ENCODE assay signal across 27 cellular contexts in genomic region chr6:113092795-113093194, GRCh38.
"Had no signal": no experiment of that assay in that cellular context is flagged by ENCODE, and none has a peak within 500 bp of the region (broad histone marks: within the 10 kb centered on the region; RNA-seq: fewer than 3 reads in every experiment).

No MANE protein-coding gene starts in this region.

- H3K27me3 Mint-ChIP-seq: activated CD8-positive, alpha-beta T cell treated with anti-CD3 and anti-CD28 coated beads for 36 hours; activated naive CD8-positive, alpha-beta T cell treated with anti-CD3 and anti-CD28 coated beads, Interleukin-2, amount 10 ng/mL, durations not matched to agents 7 days and 5 days had no signal

- H3K9me3 ChIP-seq: adrenal gland, body of pancreas, SJSA1 had no signal

- H3K4me1 ChIP-seq: adrenal gland, body of pancreas had no signal

- H3K27ac ChIP-seq: adrenal gland, body of pancreas, SJSA1 had no signal

- H3K4me1 Mint-ChIP-seq: activated naive CD8-positive, alpha-beta T cell treated with anti-CD3 and anti-CD28 coated beads, Interleukin-2, amount 10 ng/mL, durations not matched to agents 7 days and 5 days had no signal

- ATAC-seq: activated CD4-positive, CD25-positive, alpha-beta regulatory T cell treated with anti-CD3 and anti-CD28 coated beads, Interleukin-2, amount 50 U/mL, for 24 hours; activated CD8-positive, alpha-beta T cell treated with anti-CD3 and anti-CD28 coated beads for 36 hours; activated T-cell treated with anti-CD3 and anti-CD28 coated beads, Interleukin-2, amount 50 U/mL, for 72 hours; body of pancreas; Panc1; SK-N-SH treated with all-trans-retinoic acid at 6 μM for 48 hours had no signal

- DNase-seq: activated CD4-positive, alpha-beta T cell treated with anti-CD3 and anti-CD28 coated beads for 4 hours; activated CD8-positive, alpha-beta memory T cell treated with anti-CD3 and anti-CD28 coated beads, Interleukin-2, amount 50 U/mL, for 4 hours; activated CD8-positive, alpha-beta T cell treated with anti-CD3 and anti-CD28 coated beads for 36 hours; activated naive CD4-positive, alpha-beta T cell treated with anti-CD3 and anti-CD28 coated beads, Interleukin-2, amount 50 U/mL, for 16 hours; activated naive CD8-positive, alpha-beta T cell treated with anti-CD3 and anti-CD28 coated beads, Interleukin-2, amount 10 ng/mL, durations not matched to agents 7 days and 5 days; activated T-cell treated with anti-CD3 and anti-CD28 coated beads, Interleukin-2, amount 50 U/mL, for 72 hours; adrenal gland; aorta; body of pancreas; KBM-7; NCI-H1092; NCI-H1417; NCI-H1930; NCI-H2171; NCI-H2227 treated with DMSO at 0.1 percent for 48 hours; NCI-H446 treated with DMSO at 0.1 percent for 48 hours; NCI-H526; NCI-H774; Right ventricle myocardium superior; RPMI8226; SW 1271 had no signal

- H3K27me3 ChIP-seq: adrenal gland, body of pancreas, SJSA1 had no signal

- H3K4me3 ChIP-seq: adrenal gland, body of pancreas, SJSA1 had no signal

- H3K27ac Mint-ChIP-seq: activated CD8-positive, alpha-beta T cell treated with anti-CD3 and anti-CD28 coated beads for 36 hours; activated naive CD8-positive, alpha-beta T cell treated with anti-CD3 and anti-CD28 coated beads, Interleukin-2, amount 10 ng/mL, durations not matched to agents 7 days and 5 days; activated T-cell treated with anti-CD3 and anti-CD28 coated beads, Interleukin-2, amount 50 U/mL, for 72 hours; activated T-helper 2 cell treated with anti-CD3 and anti-CD28 coated beads, Interferon-gamma antibody, Interleukin-2, Interleukin-4, amounts not matched to agents 10 μg/mL and 5 μg/mL and 100 μg/mL, durations not matched to agents 14 hours and 24 hours and 36 hours; T-helper 1 cell treated with Interleukin-12 subunit alpha and Interleukin-12 subunit beta and Interleukin-4 antibody, amounts not matched to agents 30 μg/mL and 1 μg/mL, for 36 hours had no signal

- H3K36me3 ChIP-seq: adrenal gland, SJSA1 had no signal

- H3K4me3 Mint-ChIP-seq: activated CD8-positive, alpha-beta T cell treated with anti-CD3 and anti-CD28 coated beads for 36 hours; activated naive CD8-positive, alpha-beta T cell treated with anti-CD3 and anti-CD28 coated beads, Interleukin-2, amount 10 ng/mL, durations not matched to agents 7 days and 5 days; activated T-cell treated with anti-CD3 and anti-CD28 coated beads, Interleukin-2, amount 50 U/mL, for 72 hours; T-helper 1 cell treated with Interleukin-12 subunit alpha and Interleukin-12 subunit beta and Interleukin-4 antibody, amounts not matched to agents 30 μg/mL and 1 μg/mL, for 36 hours had no signal

- H3K9me3 Mint-ChIP-seq: activated CD8-positive, alpha-beta T cell treated with anti-CD3 and anti-CD28 coated beads for 36 hours; activated naive CD8-positive, alpha-beta T cell treated with anti-CD3 and anti-CD28 coated beads, Interleukin-2, amount 10 ng/mL, durations not matched to agents 7 days and 5 days; activated T-helper 2 cell treated with anti-CD3 and anti-CD28 coated beads, Interferon-gamma antibody, Interleukin-2, Interleukin-4, amounts not matched to agents 10 μg/mL and 5 μg/mL and 100 μg/mL, durations not matched to agents 14 hours and 24 hours and 36 hours had no signal

- H3K36me3 Mint-ChIP-seq: activated naive CD8-positive, alpha-beta T cell treated with anti-CD3 and anti-CD28 coated beads, Interleukin-2, amount 10 ng/mL, durations not matched to agents 7 days and 5 days had no signal
